In genomic region chrX:9775930-9776329, GRCh38 we compare ENCODE assay signal across 1 cellular context.
TF ChIP-seq lines count a peak whose summit lies in the region.

No MANE protein-coding gene starts in this region.

TF ChIP-seq in GM12878, 131 proteins besides CTCF, POLR2A, EP300 and RAD21 (continued from another document):
- TF ChIP-seq ZNF592 (IDR thresholded peaks at IDR 0.05) = no peak
- TF ChIP-seq TBL1XR1 (IDR thresholded peaks at IDR 0.05; ENCODE audit: low read depth, low read length) = no peak
- no peak for TF ChIP-seq ZNF24 (IDR thresholded peaks at IDR 0.05)
- no peak for TF ChIP-seq NKRF (conservative IDR thresholded peaks at IDR 0.05)
- no peak for TF ChIP-seq SMARCA5 (IDR thresholded peaks at IDR 0.05)
- TF ChIP-seq ZBTB11 (CRISPR knock-in tag; IDR thresholded peaks at IDR 0.05) = no peak
- no peak for TF ChIP-seq CHD1 (IDR thresholded peaks at IDR 0.05; ENCODE audit: low read depth, low read length)
- no peak for TF ChIP-seq STAT3 (IDR thresholded peaks at IDR 0.05; ENCODE audit: low read depth, low read length)
